Comparison of ENCODE assay signal across 15 cellular contexts in genomic region chr7:133436014-133436428, GRCh38.
DNase-seq lines count a peak whose midpoint lies in the region; ATAC-seq and TF ChIP-seq lines count a peak whose summit lies in the region.
"Had no signal": no experiment of that assay in that cellular context is flagged by ENCODE, and none has a peak within 500 bp of the region (broad histone marks: within the 10 kb centered on the region; RNA-seq: fewer than 3 reads in every experiment).

No MANE protein-coding gene starts in this region.

- H3K4me2 ChIP-seq in mammary epithelial cell (ENCODE audit: insufficient read depth, low read depth, low read length): peak overlapping the region; percentile 31

- H4K20me1 ChIP-seq in mammary epithelial cell (ENCODE audit: insufficient read depth, low read length): no peaks in the 10 kb centered on the region

- H3K27me3 ChIP-seq in mammary epithelial cell (ENCODE audit: insufficient read depth, low read length): no peaks in the 10 kb centered on the region
- H3K27me3 ChIP-seq: uterus had no signal

- ATAC-seq in stimulated activated memory B cell treated with anti-CD40 and anti-IgM and Interleukin-4, amounts not matched to agents 10 μg/mL and 1 μg/mL and 100 μg/mL, for 72 hours: no peak
- ATAC-seq in effector memory CD8-positive, alpha-beta T cell (replicated peaks): no peak
- ATAC-seq in HG03354 (IDR thresholded peaks at IDR 0.05; ENCODE audit: poor library complexity, severe bottlenecking, unreplicated experiment): no peak

- 2% methylated on average over 3 of the region's 3 CpGs for WGBS in mammary epithelial cell (ENCODE audit: low coverage, missing lambda C conversion rate)

- H3K9me3 Mint-ChIP-seq in activated T-helper 1 cell treated with anti-CD3 and anti-CD28 coated beads, Interleukin-12 subunit alpha, Interleukin-12 subunit beta, Interleukin-2, Interleukin-4 antibody, amounts not matched to agents 30 ng/mL and 10 ng/mL and 1 ng/mL, durations not matched to agents 14 hours and 24 hours and 36 hours: no peaks in the 10 kb centered on the region
- no peaks in the 10 kb centered on the region for H3K9me3 Mint-ChIP-seq in stimulated activated memory B cell treated with anti-CD40 and anti-IgM and Interleukin-4, amounts not matched to agents 10 μg/mL and 1 μg/mL and 100 μg/mL, for 72 hours
- no peaks in the 10 kb centered on the region for H3K9me3 Mint-ChIP-seq in effector memory CD8-positive, alpha-beta T cell
- H3K9me3 Mint-ChIP-seq: CD4-positive, alpha-beta T cell had no signal

- H3K27me3 Mint-ChIP-seq in activated T-helper 1 cell treated with anti-CD3 and anti-CD28 coated beads, Interleukin-12 subunit alpha, Interleukin-12 subunit beta, Interleukin-2, Interleukin-4 antibody, amounts not matched to agents 30 ng/mL and 10 ng/mL and 1 ng/mL, durations not matched to agents 14 hours and 24 hours and 36 hours (ENCODE audit: insufficient read depth): no peaks in the 10 kb centered on the region
- H3K27me3 Mint-ChIP-seq in stimulated activated memory B cell treated with anti-CD40 and anti-IgM and Interleukin-4, amounts not matched to agents 10 μg/mL and 1 μg/mL and 100 μg/mL, for 72 hours: no peaks in the 10 kb centered on the region
- no peaks in the 10 kb centered on the region for H3K27me3 Mint-ChIP-seq in effector memory CD8-positive, alpha-beta T cell
- H3K27me3 Mint-ChIP-seq: CD4-positive, alpha-beta T cell had no signal

- H2AFZ ChIP-seq in mammary epithelial cell (ENCODE audit: low read depth, low read length): no peak overlapping the region

- peak in 1 of 2 donors; percentile 24 for TF ChIP-seq CTCF in mammary epithelial cell (conservative IDR thresholded peaks at IDR 0.05 in 1 of 2, IDR thresholded peaks at IDR 0.05 in 1 of 2; ENCODE audit: extremely low read depth in 1 of 2, insufficient read depth in 1 of 2, low read depth in 1 of 2, low read length in 2 of 2)

- no peak overlapping the region for H3K4me3 Mint-ChIP-seq in activated T-helper 1 cell treated with anti-CD3 and anti-CD28 coated beads, Interleukin-12 subunit alpha, Interleukin-12 subunit beta, Interleukin-2, Interleukin-4 antibody, amounts not matched to agents 30 ng/mL and 10 ng/mL and 1 ng/mL, durations not matched to agents 14 hours and 24 hours and 36 hours
- H3K4me3 Mint-ChIP-seq in stimulated activated memory B cell treated with anti-CD40 and anti-IgM and Interleukin-4, amounts not matched to agents 10 μg/mL and 1 μg/mL and 100 μg/mL, for 72 hours: no peak overlapping the region
- H3K4me3 Mint-ChIP-seq in effector memory CD8-positive, alpha-beta T cell: no peak overlapping the region
- H3K4me3 Mint-ChIP-seq: CD4-positive, alpha-beta T cell had no signal

- no peaks in the 10 kb centered on the region for H3K4me1 Mint-ChIP-seq in activated T-helper 1 cell treated with anti-CD3 and anti-CD28 coated beads, Interleukin-12 subunit alpha, Interleukin-12 subunit beta, Interleukin-2, Interleukin-4 antibody, amounts not matched to agents 30 ng/mL and 10 ng/mL and 1 ng/mL, durations not matched to agents 14 hours and 24 hours and 36 hours (ENCODE audit: low read depth)
- peaks cover 5% of the 10 kb centered on the region for H3K4me1 Mint-ChIP-seq in stimulated activated memory B cell treated with anti-CD40 and anti-IgM and Interleukin-4, amounts not matched to agents 10 μg/mL and 1 μg/mL and 100 μg/mL, for 72 hours
- peaks cover 4 to 20% of the 10 kb centered on the region in 2 donors for H3K4me1 Mint-ChIP-seq in effector memory CD8-positive, alpha-beta T cell (ENCODE audit: low read depth in 2 of 2)

- no peaks in the 10 kb centered on the region for H3K36me3 ChIP-seq in mammary epithelial cell (ENCODE audit: insufficient read depth, low read length)
- H3K36me3 ChIP-seq: prostate gland, uterus had no signal

- peaks cover 2% of the 10 kb centered on the region for H3K79me2 ChIP-seq in mammary epithelial cell (ENCODE audit: insufficient read depth, low read length)

- no peak overlapping the region for H3K9ac ChIP-seq in mammary epithelial cell (ENCODE audit: insufficient read depth, low read length)

- H3K4me3 ChIP-seq in mammary epithelial cell (replicated peaks in 1 of 3; ENCODE audit: insufficient read depth in 1 of 3, low read depth in 2 of 3, low read length in 3 of 3): no peak overlapping the region
- H3K4me3 ChIP-seq: prostate gland, uterus had no signal

- no peak overlapping the region for H3K27ac Mint-ChIP-seq in activated T-helper 1 cell treated with anti-CD3 and anti-CD28 coated beads, Interleukin-12 subunit alpha, Interleukin-12 subunit beta, Interleukin-2, Interleukin-4 antibody, amounts not matched to agents 30 ng/mL and 10 ng/mL and 1 ng/mL, durations not matched to agents 14 hours and 24 hours and 36 hours
- H3K27ac Mint-ChIP-seq in stimulated activated memory B cell treated with anti-CD40 and anti-IgM and Interleukin-4, amounts not matched to agents 10 μg/mL and 1 μg/mL and 100 μg/mL, for 72 hours: no peak overlapping the region
- H3K27ac Mint-ChIP-seq in effector memory CD8-positive, alpha-beta T cell: peak overlapping the region in 1 of 2 donors; percentile 23
- H3K27ac Mint-ChIP-seq: CD4-positive, alpha-beta T cell had no signal

- peaks cover 4% of the 10 kb centered on the region for H3K36me3 Mint-ChIP-seq in activated T-helper 1 cell treated with anti-CD3 and anti-CD28 coated beads, Interleukin-12 subunit alpha, Interleukin-12 subunit beta, Interleukin-2, Interleukin-4 antibody, amounts not matched to agents 30 ng/mL and 10 ng/mL and 1 ng/mL, durations not matched to agents 14 hours and 24 hours and 36 hours (ENCODE audit: low read depth)
- H3K36me3 Mint-ChIP-seq in stimulated activated memory B cell treated with anti-CD40 and anti-IgM and Interleukin-4, amounts not matched to agents 10 μg/mL and 1 μg/mL and 100 μg/mL, for 72 hours: peaks cover 17% of the 10 kb centered on the region
- no peaks in the 10 kb centered on the region for H3K36me3 Mint-ChIP-seq in effector memory CD8-positive, alpha-beta T cell (ENCODE audit: insufficient read depth)

- CTCF ChIA-PET in mammary epithelial cell (lab: Charles Lee; ENCODE audit: low non-redundant PET): interaction anchor here (0.6 to 0.7 kb wide), 3 partner anchors 160 to 308 kb away, joined by 4 to 16 read pairs (median 6); no protein-coding TSS in a partner anchor

- in situ Hi-C loops in mammary epithelial cell (cut with MboI; ENCODE audit: low sequenced_read_pairs in 2 of 2): loop anchor here in 1 of 2 donors (10.0 kb wide), 1 partner anchor 721 kb away; no protein-coding TSS in a partner anchor

- BruUV-seq in mammary epithelial cell (replicated peaks; lab: Mats Ljungman, UMichigan): no TSS peak

- H3K4me1 ChIP-seq in mammary epithelial cell (ENCODE audit: insufficient read depth, low read length): peaks cover 25% of the 10 kb centered on the region
- H3K4me1 ChIP-seq: prostate gland, uterus had no signal

- DNase-seq in AG08396 (ENCODE audit: low spot score) (peak; percentile 42), HS-5 (ENCODE audit: low read depth) (peak; percentile 19), mammary epithelial cell (peak; percentile 75), kidney glomerular epithelial cell (lab: John Stamatoyannopoulos, UW) (peak; percentile 48)
- no peak for DNase-seq in activated T-helper 1 cell treated with anti-CD3 and anti-CD28 coated beads, Interleukin-12 subunit alpha, Interleukin-12 subunit beta, Interleukin-2, Interleukin-4 antibody, amounts not matched to agents 30 ng/mL and 10 ng/mL and 1 ng/mL, durations not matched to agents 14 hours and 24 hours and 36 hours (ENCODE audit: low spot score)
- DNase-seq in effector memory CD8-positive, alpha-beta T cell: no peak
- DNase-seq: activated CD4-positive, CD25-positive, alpha-beta regulatory T cell; activated effector memory CD4-positive, alpha-beta T cell treated with Interleukin-2 at 50 U/mL for 16 hours; CD4-positive, alpha-beta T cell; effector memory CD4-positive, alpha-beta T cell; NCI-H187; uterus had no signal

- intact Hi-C loops in mammary epithelial cell (cut with micrococcal nuclease): loop anchor here (1.0 to 10.0 kb wide), 7 partner anchors 199 to 1491 kb away; no protein-coding TSS in a partner anchor
- intact Hi-C loops in activated T-helper 1 cell treated with anti-CD3 and anti-CD28 coated beads, Interleukin-12 subunit alpha, Interleukin-12 subunit beta, Interleukin-2, Interleukin-4 antibody, amounts not matched to agents 30 ng/mL and 10 ng/mL and 1 ng/mL, durations not matched to agents 14 hours and 24 hours and 36 hours (cut with micrococcal nuclease): loop anchor here (10.0 kb wide), 2 partner anchors 201 to 721 kb away; no protein-coding TSS in a partner anchor

- no peaks in the 10 kb centered on the region for H3K9me3 ChIP-seq in mammary epithelial cell (replicated peaks; ENCODE audit: insufficient read depth, low read length)
- H3K9me3 ChIP-seq: prostate gland, uterus had no signal

- H3K27ac ChIP-seq in mammary epithelial cell (ENCODE audit: insufficient read depth, low read depth, low read length): peak overlapping the region; percentile 62
- H3K27ac ChIP-seq: prostate gland, uterus had no signal

- dilution Hi-C loops in mammary epithelial cell (cut with HindIII; ENCODE audit: low sequenced_read_pairs): no loop called here

Comparison
In these comparisons a context has a peak if more than half of its experiments do, and no peak if none do; other contexts are left out.
1. DNase-seq: peak in AG08396 (single experiment), HS-5 (single experiment), mammary epithelial cell (single experiment) and kidney glomerular epithelial cell (single experiment); none in activated T-helper 1 cell treated with anti-CD3 and anti-CD28 coated beads, Interleukin-12 subunit alpha, Interleukin-12 subunit beta, Interleukin-2, Interleukin-4 antibody, amounts not matched to agents 30 ng/mL and 10 ng/mL and 1 ng/mL, durations not matched to agents 14 hours and 24 hours and 36 hours (single experiment) and effector memory CD8-positive, alpha-beta T cell (0 of 3).